Comparison of ENCODE assay signal across 16 cellular contexts in genomic region chr3:149011676-149012075, GRCh38. TPM values are rescaled to one million over a fixed set of nuclear protein-coding genes. Genes with fewer than 3 reads are reported as not detected.
A peak's percentile ranks its signal among the peaks of the same experiment; 100 is the strongest.
DNase-seq lines count a peak whose midpoint lies in the region; ATAC-seq and TF ChIP-seq lines count a peak whose summit lies in the region.
"Had no signal": no experiment of that assay in that cellular context is flagged by ENCODE, and none has a peak within 500 bp of the region (broad histone marks: within the 10 kb centered on the region; RNA-seq: fewer than 3 reads in every experiment).

No MANE protein-coding gene starts in this region.

- no peak overlapping the region for H2AFZ ChIP-seq in IMR-90 (replicated peaks; ENCODE audit: low read length, poor library complexity)

- 92% methylated on average over 2 of the region's 5 CpGs; no CpG with 5 or more reads in 1 of the 2 experiments for WGBS in IMR-90 (ENCODE audit: extremely low coverage in 2 of 2, insufficient read length in 1 of 2), 2 experiments
- 51% methylated on average over 5 of the region's 5 CpGs for WGBS in esophagus muscularis mucosa
- WGBS in sigmoid colon, 2 donors = 90 to 94% methylated on average over 5 of the region's 5 CpGs

- H3K4me1 ChIP-seq in IMR-90 (ENCODE audit: control insufficient read depth, insufficient read depth, low read length) (peaks cover 32% of the 10 kb centered on the region), esophagus muscularis mucosa (peaks cover 15 to 65% (median 56%) of the 10 kb centered on the region in 4 donors), right atrium auricular region (peaks cover 0 to 31% of the 10 kb centered on the region in 2 donors), sigmoid colon (peaks cover 0 to 46% (median 36%) of the 10 kb centered on the region in 4 donors)

- BruUV-seq in IMR-90 (replicated peaks; lab: Mats Ljungman, UMichigan) = no TSS peak

- peak overlapping the region; percentile 74; the same call in 1 of the 2 replicates for H2BK20ac ChIP-seq in IMR-90 (ENCODE audit: low read depth, low read length)

- H2BK15ac ChIP-seq in IMR-90 (ENCODE audit: low read depth, low read length) = peak overlapping the region; percentile 33; the same call in 1 of the 3 replicates

- H2AK9ac ChIP-seq in IMR-90 (replicated peaks; ENCODE audit: low read depth, low read length, poor library complexity) = no peak overlapping the region

- intact Hi-C loops in IMR-90 (cut with micrococcal nuclease) (no loop called here), esophagus muscularis mucosa (cut with DNase I) (loop anchor here (10.0 kb wide), 1 partner anchor 57 kb away; no protein-coding TSS in a partner anchor), sigmoid colon (cut with DNase I) (no loop called here)

- peaks cover 25% of the 10 kb centered on the region for H3K36me3 ChIP-seq in IMR-90 (ENCODE audit: control insufficient read depth, insufficient read depth, low read length)
- peaks cover 12 to 82% (median 56%) of the 10 kb centered on the region in 4 donors for H3K36me3 ChIP-seq in esophagus muscularis mucosa
- peaks cover 60% of the 10 kb centered on the region for H3K36me3 ChIP-seq in right atrium auricular region
- H3K36me3 ChIP-seq in sigmoid colon = peaks cover 26 to 81% (median 41%) of the 10 kb centered on the region in 4 donors

- peaks cover 26 to 66% of the 10 kb centered on the region in 2 experiments for H3K79me1 ChIP-seq in IMR-90 (ENCODE audit: low read depth in 1 of 2, low read length in 2 of 2)

- peak overlapping the region; percentile 74; the same call in 1 of the 2 replicates for H3K18ac ChIP-seq in IMR-90 (ENCODE audit: low read depth, low read length)

- H3K14ac ChIP-seq in IMR-90 (replicated peaks; ENCODE audit: low read depth, low read length) = peak overlapping the region; percentile 80

- dilution Hi-C loops in IMR-90 (cut with HindIII; ENCODE audit: low sequenced_read_pairs, unreplicated experiment) = no loop called here

- TF ChIP-seq RAD21 in IMR-90 (IDR thresholded peaks at IDR 0.05; ENCODE audit: low read length) = no peak

- no peak overlapping the region for H3K4me2 ChIP-seq in IMR-90 (ENCODE audit: low read depth, low read length)

- H4K8ac ChIP-seq in IMR-90 (ENCODE audit: low read depth in 2 of 2, low read length in 2 of 2) = peak overlapping the region; percentile 13 to 39; a peak in 2 of 4 replicates

- H3K9me3 ChIP-seq in IMR-90 (ENCODE audit: control insufficient read depth, insufficient read depth, low read length) (no peaks in the 10 kb centered on the region), esophagus muscularis mucosa (no peaks in the 10 kb centered on the region), right atrium auricular region (no peaks in the 10 kb centered on the region), sigmoid colon (no peaks in the 10 kb centered on the region)

- TF ChIP-seq EP300 in esophagus muscularis mucosa (IDR thresholded peaks at IDR 0.05) (no peak), sigmoid colon (IDR thresholded peaks at IDR 0.05) (no peak)

- H3K27ac ChIP-seq in IMR-90 (ENCODE audit: insufficient read depth, low read length) (no peak overlapping the region), esophagus muscularis mucosa (replicated peaks in 1 of 4) (peak overlapping the region; percentile 71 to 81 (median 72)), right atrium auricular region (peak overlapping the region; percentile 3 to 47), sigmoid colon (peak overlapping the region in 3 of 4 donors; percentile 45 to 72 (median 55))

- H2BK120ac ChIP-seq in IMR-90 (ENCODE audit: low read depth, low read length) = peak overlapping the region; percentile 83

- no peak overlapping the region for H4K91ac ChIP-seq in IMR-90 (ENCODE audit: insufficient read depth, low read depth, low read length)

- H3K9me1 ChIP-seq in IMR-90 (ENCODE audit: insufficient read depth, low read length) = peaks cover 38% of the 10 kb centered on the region

- H3K23ac ChIP-seq in IMR-90 (ENCODE audit: low read depth, low read length) = no peak overlapping the region

- no peak for TF ChIP-seq POLR2A in IMR-90 (IDR thresholded peaks at IDR 0.05; ENCODE audit: low read depth, low read length)
- TF ChIP-seq POLR2A in esophagus muscularis mucosa (IDR thresholded peaks at IDR 0.05; ENCODE audit: low read depth) = no peak
- no peak for TF ChIP-seq POLR2A in sigmoid colon (IDR thresholded peaks at IDR 0.05)

- H3K9ac ChIP-seq in IMR-90 (ENCODE audit: low read depth, low read length) = no peak overlapping the region

- ATAC-seq in IMR-90 (ENCODE audit: low read depth) (no peak), GM18858 (IDR thresholded peaks at IDR 0.05; ENCODE audit: unreplicated experiment) (no peak)
- ATAC-seq: Panc1 had no signal

- no peaks in the 10 kb centered on the region for H3K27me3 ChIP-seq in IMR-90 (ENCODE audit: control insufficient read depth, insufficient read depth, low read length)
- no peaks in the 10 kb centered on the region for H3K27me3 ChIP-seq in esophagus muscularis mucosa
- no peaks in the 10 kb centered on the region for H3K27me3 ChIP-seq in right atrium auricular region
- no peaks in the 10 kb centered on the region for H3K27me3 ChIP-seq in sigmoid colon

- in situ Hi-C loops in IMR-90 (cut with MboI; ENCODE audit: low sequenced_read_pairs) = no loop called here

- CTCF ChIA-PET in IMR-90 (lab: Yijun Ruan, JAX) = no interaction called here

- 0 out of 2 replicates have a peak, but pooled peaks cover 2% of the 10 kb centered on the region for H4K20me1 ChIP-seq in IMR-90 (ENCODE audit: insufficient read depth, low read length)

- H3K4ac ChIP-seq in IMR-90 (ENCODE audit: low read depth, low read length) = peak overlapping the region; percentile 80

- no peak overlapping the region for H4K5ac ChIP-seq in IMR-90 (ENCODE audit: low read depth, low read length)

- peak overlapping the region; percentile 54; the same call in 1 of the 2 replicates for H2AK5ac ChIP-seq in IMR-90 (ENCODE audit: low read depth, low read length)

- TF ChIP-seq CTCF in IMR-90 (conservative IDR thresholded peaks at IDR 0.05; ENCODE audit: low read depth, low read length) (no peak), esophagus muscularis mucosa (IDR thresholded peaks at IDR 0.05) (no peak), right atrium auricular region (IDR thresholded peaks at IDR 0.05) (no peak), sigmoid colon (IDR thresholded peaks at IDR 0.05) (no peak)

- no peak for DNase-seq in IMR-90
- DNase-seq in esophagus muscularis mucosa (ENCODE audit: extremely low spot score) = no peak
- no peak for DNase-seq in right atrium auricular region (ENCODE audit: low spot score)
- DNase-seq in sigmoid colon = no peak
- no peak for DNase-seq in DMS114 treated with DMSO at 0.1 percent for 48 hours (lab: John Stamatoyannopoulos, UW; ENCODE audit: unreplicated experiment)
- DNase-seq in stimulated activated CD4-positive, alpha-beta T cell treated with anti-CD3 and anti-CD28 coated beads, Interleukin-1b, Interleukin-23, amount 100 ng/mL, for 48 hours = no peak
- DNase-seq in NCI-H1436 treated with DMSO at 0.1 percent for 48 hours (lab: John Stamatoyannopoulos, UW) = no peak
- DNase-seq: CD4-positive, alpha-beta T cell; HFFc6; KG1; NCI-H1092; NCI-H1694; NCI-H748 treated with DMSO at 0.1 percent for 48 hours; SHP77 treated with DMSO at 0.1 percent for 48 hours had no signal

- H3K4me3 ChIP-seq in IMR-90 (ENCODE audit: insufficient read depth, low read depth, low read length) (no peak overlapping the region), esophagus muscularis mucosa (no peak overlapping the region), right atrium auricular region (no peak overlapping the region), sigmoid colon (no peak overlapping the region)

- no peak overlapping the region for H3K56ac ChIP-seq in IMR-90 (ENCODE audit: extremely low read depth, insufficient read depth, low read length)

- H2BK5ac ChIP-seq in IMR-90 (ENCODE audit: low read depth, low read length, poor library complexity, severe bottlenecking) = peak overlapping the region; percentile 91

- POLR2A ChIA-PET in IMR-90 (lab: Charles Lee; ENCODE audit: unreplicated experiment) = no interaction called here

TF ChIP-seq in IMR-90, 13 proteins besides CTCF, POLR2A, EP300 and RAD21:
- TF ChIP-seq USF2 (IDR thresholded peaks at IDR 0.05; ENCODE audit: low read depth, low read length) = no peak
- TF ChIP-seq CHD1 (IDR thresholded peaks at IDR 0.05; ENCODE audit: low read depth, low read length) = no peak
- TF ChIP-seq FOS (IDR thresholded peaks at IDR 0.05; ENCODE audit: low read depth, low read length) = no peak
- no peak for TF ChIP-seq MAZ (IDR thresholded peaks at IDR 0.05; ENCODE audit: borderline replicate concordance, low read depth, low read length)
- TF ChIP-seq RFX5 (IDR thresholded peaks at IDR 0.05; ENCODE audit: low read depth, low read length) = no peak
- no peak for TF ChIP-seq MAFK (IDR thresholded peaks at IDR 0.05; ENCODE audit: low read depth, low read length)
- no peak for TF ChIP-seq ELK1 (IDR thresholded peaks at IDR 0.05; ENCODE audit: borderline replicate concordance, low read depth, low read length)
- TF ChIP-seq RCOR1 (IDR thresholded peaks at IDR 0.05; ENCODE audit: insufficient replicate concordance, low read length) = no peak
- TF ChIP-seq CEBPB (IDR thresholded peaks at IDR 0.05; ENCODE audit: low read depth, low read length) = no peak
- TF ChIP-seq BHLHE40 (IDR thresholded peaks at IDR 0.05; ENCODE audit: low read depth, low read length) = no peak

RNA-seq across cellular contexts. Expression of gene GYG1, which starts 20.3 kb away (rescaled TPM):
- total RNA-seq in IMR-90 (2012; rRNA removed) (77.8 and 90.3 TPM in 2 replicates), esophagus muscularis mucosa (100 to 1,000 TPM; 101 to 177 (median 141) TPM), right atrium auricular region (10 to 100 TPM; 67.9 to 70.7 TPM), sigmoid colon (100 to 1,000 TPM; 142 to 213 (median 186) TPM)
- polyA plus RNA-seq in IMR-90 (2012; rRNA removed) (43.6 and 48.4 TPM in 2 replicates), sigmoid colon (10 to 100 TPM; 31.8 to 36.0 (median 34.7) TPM)
- 17.9 and 77.6 TPM in 2 replicates for polyA plus RNA-seq in IMR-90 (2012; cell fraction: cytosol; rRNA removed)
- 44.9 and 46.5 TPM in 2 replicates for polyA plus RNA-seq in IMR-90 (2012; cell fraction: nucleus; rRNA removed; ENCODE audit: low replicate concordance)
